In genomic region chr6:130138116-130138908, GRCh38 we compare ENCODE assay signal across 15 cellular contexts.
A peak's percentile ranks its signal among the peaks of the same experiment; 100 is the strongest.
DNase-seq lines count a peak whose midpoint lies in the region; ATAC-seq and TF ChIP-seq lines count a peak whose summit lies in the region.
"Had no signal": no experiment of that assay in that cellular context is flagged by ENCODE, and none has a peak within 500 bp of the region (broad histone marks: within the 10 kb centered on the region; RNA-seq: fewer than 3 reads in every experiment).

No MANE protein-coding gene starts in this region.

- CTCF ChIA-PET in activated CD4-positive, alpha-beta T cell treated with anti-CD3 and anti-CD28 coated beads, Interleukin-2, amount 10 ng/mL, durations not matched to agents 7 days and 5 days (lab: Charles Lee): no interaction called here

- TF ChIP-seq CTCF in MM.1S (IDR thresholded peaks at IDR 0.05; ENCODE audit: low read length) (no peak), brain microvascular endothelial cell (IDR thresholded peaks at IDR 0.05; ENCODE audit: low read depth, low read length, missing control alignments) (no peak)

- no peaks in the 10 kb centered on the region for H3K9me3 ChIP-seq in MM.1S (replicated peaks; ENCODE audit: insufficient read depth, low read length)
- H3K9me3 ChIP-seq: A549, breast epithelium had no signal

- no peaks in the 10 kb centered on the region for H4K20me1 ChIP-seq in MM.1S (ENCODE audit: insufficient read depth, low read length)

- no peaks in the 10 kb centered on the region for H3K4me1 ChIP-seq in MM.1S (ENCODE audit: low read length)
- H3K4me1 ChIP-seq: A549, breast epithelium had no signal

- peaks cover 10% of the 10 kb centered on the region for H3K9me3 Mint-ChIP-seq in activated CD4-positive, alpha-beta T cell treated with anti-CD3 and anti-CD28 coated beads, Interleukin-2, amount 10 ng/mL, durations not matched to agents 7 days and 5 days
- no peaks in the 10 kb centered on the region for H3K9me3 Mint-ChIP-seq in naive thymus-derived CD8-positive, alpha-beta T cell
- H3K9me3 Mint-ChIP-seq: nephron had no signal

- H3K27ac Mint-ChIP-seq in activated CD4-positive, alpha-beta T cell treated with anti-CD3 and anti-CD28 coated beads, Interleukin-2, amount 10 ng/mL, durations not matched to agents 7 days and 5 days: peak overlapping the region; percentile 84
- H3K27ac Mint-ChIP-seq in naive thymus-derived CD8-positive, alpha-beta T cell: peak overlapping the region; percentile 79 to 96 (median 91)
- H3K27ac Mint-ChIP-seq: nephron had no signal

- peaks cover 84% of the 10 kb centered on the region for H3K36me3 Mint-ChIP-seq in activated CD4-positive, alpha-beta T cell treated with anti-CD3 and anti-CD28 coated beads, Interleukin-2, amount 10 ng/mL, durations not matched to agents 7 days and 5 days (ENCODE audit: low read depth)
- peaks cover 4 to 56% (median 48%) of the 10 kb centered on the region in 3 donors for H3K36me3 Mint-ChIP-seq in naive thymus-derived CD8-positive, alpha-beta T cell

- no peaks in the 10 kb centered on the region for H3K27me3 ChIP-seq in MM.1S (replicated peaks; ENCODE audit: insufficient read depth, low read length)
- H3K27me3 ChIP-seq in brain microvascular endothelial cell (replicated peaks): no peaks in the 10 kb centered on the region
- no peaks in the 10 kb centered on the region for H3K27me3 ChIP-seq in H7 (ENCODE audit: control insufficient read depth, insufficient read depth, low read length)
- H3K27me3 ChIP-seq: breast epithelium had no signal

- H3K4me3 Mint-ChIP-seq in activated CD4-positive, alpha-beta T cell treated with anti-CD3 and anti-CD28 coated beads, Interleukin-2, amount 10 ng/mL, durations not matched to agents 7 days and 5 days: peak overlapping the region; percentile 57
- peak overlapping the region; percentile 60 to 85 (median 74) for H3K4me3 Mint-ChIP-seq in naive thymus-derived CD8-positive, alpha-beta T cell
- H3K4me3 Mint-ChIP-seq: nephron had no signal

- H3K27me3 Mint-ChIP-seq in activated CD4-positive, alpha-beta T cell treated with anti-CD3 and anti-CD28 coated beads, Interleukin-2, amount 10 ng/mL, durations not matched to agents 7 days and 5 days: no peaks in the 10 kb centered on the region
- no peaks in the 10 kb centered on the region for H3K27me3 Mint-ChIP-seq in naive thymus-derived CD8-positive, alpha-beta T cell

- H2AFZ ChIP-seq in MM.1S (ENCODE audit: low read length): no peak overlapping the region

- peaks cover 72% of the 10 kb centered on the region for H3K4me1 Mint-ChIP-seq in activated CD4-positive, alpha-beta T cell treated with anti-CD3 and anti-CD28 coated beads, Interleukin-2, amount 10 ng/mL, durations not matched to agents 7 days and 5 days
- H3K4me1 Mint-ChIP-seq in naive thymus-derived CD8-positive, alpha-beta T cell: peaks cover 35 to 74% (median 67%) of the 10 kb centered on the region in 4 donors

- no peaks in the 10 kb centered on the region for H3K9me2 ChIP-seq in MM.1S (replicated peaks; ENCODE audit: insufficient read depth, low read length)

- H3K27ac ChIP-seq in MM.1S (ENCODE audit: low read length) (no peak overlapping the region), brain microvascular endothelial cell (no peak overlapping the region)
- H3K27ac ChIP-seq: A549, breast epithelium had no signal

- ATAC-seq in GM21723 (IDR thresholded peaks at IDR 0.05; ENCODE audit: unreplicated experiment): peak; percentile 84
- ATAC-seq in HG03520 (IDR thresholded peaks at IDR 0.05; ENCODE audit: unreplicated experiment): peak; percentile 58
- ATAC-seq in naive thymus-derived CD8-positive, alpha-beta T cell: peak; percentile 47 to 48
- ATAC-seq: A549 had no signal

- no peaks in the 10 kb centered on the region for H3K36me3 ChIP-seq in MM.1S (replicated peaks; ENCODE audit: insufficient read depth, low read length)
- no peaks in the 10 kb centered on the region for H3K36me3 ChIP-seq in brain microvascular endothelial cell (replicated peaks)
- no peaks in the 10 kb centered on the region; the same call in 1 of the 2 replicates for H3K36me3 ChIP-seq in H7 (replicated peaks; ENCODE audit: control insufficient read depth, insufficient read depth, low read length)
- H3K36me3 ChIP-seq: breast epithelium had no signal

- H3F3A ChIP-seq in MM.1S (ENCODE audit: insufficient read depth, low read length): no peaks in the 10 kb centered on the region

- no peaks in the 10 kb centered on the region for H3K79me2 ChIP-seq in MM.1S (ENCODE audit: low read length)

- in situ Hi-C loops in brain microvascular endothelial cell (cut with HindIII; ENCODE audit: low pct_ligation_motif_present, low sequenced_read_pairs): no loop called here

- no peak overlapping the region for H3K9ac ChIP-seq in MM.1S (ENCODE audit: low read length)

- POLR2A ChIA-PET in activated CD4-positive, alpha-beta T cell treated with anti-CD3 and anti-CD28 coated beads, Interleukin-2, amount 10 ng/mL, durations not matched to agents 7 days and 5 days (lab: Charles Lee): no interaction called here
- POLR2A ChIA-PET in naive thymus-derived CD8-positive, alpha-beta T cell (lab: Charles Lee): interaction anchor here (1.3 kb wide), 1 partner anchor 85 kb away, joined by 4 read pairs; the partner anchor contains the start of gene SAMD3

- no peak overlapping the region for H3K4me2 ChIP-seq in MM.1S (ENCODE audit: low read depth, low read length)
- H3K4me2 ChIP-seq: A549 had no signal

- no peak overlapping the region for H3K4me3 ChIP-seq in MM.1S (ENCODE audit: low read length)
- no peak overlapping the region for H3K4me3 ChIP-seq in brain microvascular endothelial cell (ENCODE audit: low read depth, low read length)
- H3K4me3 ChIP-seq in H7 (ENCODE audit: insufficient read depth, low read depth, low read length): no peak overlapping the region
- H3K4me3 ChIP-seq: A549, breast epithelium had no signal

- peak; percentile 15 for DNase-seq in activated CD4-positive, alpha-beta T cell treated with anti-CD3 and anti-CD28 coated beads, Interleukin-2, amount 10 ng/mL, durations not matched to agents 7 days and 5 days
- DNase-seq in activated CD4-positive, alpha-beta T cell treated with anti-CD3 and anti-CD28 coated beads for 1 hour: no peak
- DNase-seq in naive thymus-derived CD8-positive, alpha-beta T cell: peak in 2 of 10 donors; percentile 18 to 20
- no peak for DNase-seq in MM.1S
- no peak for DNase-seq in brain microvascular endothelial cell
- no peak for DNase-seq in H7
- DNase-seq: activated CD4-positive, alpha-beta T cell treated with anti-CD3 and anti-CD28 coated beads, Interleukin-2, amount 50 U/mL, for 4 hours; DMS79 treated with DMSO at 0.1 percent for 48 hours; islet precursor cell; SIG-M5 had no signal
